8 cellular contexts compared by ENCODE assay signal in genomic region chr1:177983824-177984528, GRCh38.
DNase-seq lines count a peak whose midpoint lies in the region; ATAC-seq and TF ChIP-seq lines count a peak whose summit lies in the region.

No MANE protein-coding gene starts in this region.

- H3K4me1 ChIP-seq in iPS DF 6.9 (ENCODE audit: control insufficient read depth, insufficient read depth, low read length): peaks cover 2% of the 10 kb centered on the region

- no peak overlapping the region for H3K27ac ChIP-seq in iPS DF 6.9 (ENCODE audit: low read length)

- in situ Hi-C loops in astrocyte of the cerebellum (cut with HindIII; ENCODE audit: low sequenced_read_pairs): loop anchor here (25.0 kb wide), 1 partner anchor 303 kb away; no protein-coding TSS in a partner anchor

- no CpG with 5 or more reads among the region's 4 CpGs for WGBS in iPS DF 6.9 (ENCODE audit: insufficient coverage, insufficient read length)

- peak overlapping the region; percentile 24 for H3K4me3 ChIP-seq in astrocyte of the cerebellum (ENCODE audit: low read depth, low read length)
- no peak overlapping the region for H3K4me3 ChIP-seq in iPS DF 6.9 (ENCODE audit: low read length)

- no peak for ATAC-seq in GM21786 (IDR thresholded peaks at IDR 0.05; ENCODE audit: unreplicated experiment)
- ATAC-seq in GM21576 (IDR thresholded peaks at IDR 0.05; ENCODE audit: unreplicated experiment): no peak
- ATAC-seq in HG03175 (IDR thresholded peaks at IDR 0.05; ENCODE audit: unreplicated experiment): no peak

- no peaks in the 10 kb centered on the region for H3K27me3 ChIP-seq in iPS DF 6.9 (ENCODE audit: control insufficient read depth, insufficient read depth, low read length)

- no peaks in the 10 kb centered on the region for H3K9me3 ChIP-seq in iPS DF 6.9 (ENCODE audit: control insufficient read depth, insufficient read depth, low read length)

- no peak for TF ChIP-seq CTCF in astrocyte of the cerebellum (IDR thresholded peaks at IDR 0.05; ENCODE audit: low read depth, low read length, missing control alignments)

- no peaks in the 10 kb centered on the region for H3K36me3 ChIP-seq in iPS DF 6.9 (ENCODE audit: control insufficient read depth, insufficient read depth, low read length)

- DNase-seq in NCI-H1105 (lab: John Stamatoyannopoulos, UW): peak; percentile 11
- peak; percentile 88 for DNase-seq in astrocyte of the cerebellum (ENCODE audit: low read depth)
- peak; percentile 45 for DNase-seq in iPS DF 6.9 (ENCODE audit: low read depth, low spot score)
- DNase-seq in superior temporal gyrus (ENCODE audit: extremely low spot score): peak; percentile 80
- DNase-seq in activated T-cell treated with anti-CD3 and anti-CD28 coated beads, Interleukin-2, amount 50 U/mL, for 48 hours: no peak

Comparison
In these comparisons a context has a peak if more than half of its experiments do, and no peak if none do; other contexts are left out.
1. DNase-seq: peak in NCI-H1105 (single experiment), astrocyte of the cerebellum (single experiment), iPS DF 6.9 (single experiment) and superior temporal gyrus (single experiment); none in activated T-cell treated with anti-CD3 and anti-CD28 coated beads, Interleukin-2, amount 50 U/mL, for 48 hours (0 of 2).